15 cellular contexts compared by ENCODE assay signal in genomic region chr14:77318756-77319155, GRCh38. TPM values are rescaled to one million over a fixed set of nuclear protein-coding genes. Genes with fewer than 3 reads are reported as not detected.
"Had no signal": no experiment of that assay in that cellular context is flagged by ENCODE, and none has a peak within 500 bp of the region (broad histone marks: within the 10 kb centered on the region; RNA-seq: fewer than 3 reads in every experiment).

No MANE protein-coding gene starts in this region.

RNA-seq across cellular contexts. Expression of gene NGB, which starts 47.8 kb away (rescaled TPM):
- total RNA-seq: activated CD8-positive, alpha-beta memory T cell treated with anti-CD3 and anti-CD28 coated beads for 36 hours; activated naive CD8-positive, alpha-beta T cell treated with anti-CD3 and anti-CD28 coated beads for 36 hours; activated T-cell treated with anti-CD3 and anti-CD28 coated beads, Interleukin-2, amount 50 U/mL, for 4 hours; chondrocyte; foreskin keratinocyte; kidney epithelial cell; left ventricle myocardium inferior; lung microvascular endothelial cell; mononuclear cell; myocyte; right lobe of liver; thoracic aorta had no signal
- polyA plus RNA-seq: cardiac muscle cell, foreskin keratinocyte, immature natural killer cell had no signal

RNA-seq across cellular contexts. Expression of gene SAMD15, which starts 58.4 kb away (rescaled TPM):
- total RNA-seq: vagina had no signal
